11 cellular contexts compared by ENCODE assay signal in genomic region chr19:6056282-6056741, GRCh38. TPM values are rescaled to one million over a fixed set of nuclear protein-coding genes. Genes with fewer than 3 reads are reported as not detected.
A peak's percentile ranks its signal among the peaks of the same experiment; 100 is the strongest.
DNase-seq lines count a peak whose midpoint lies in the region; ATAC-seq and TF ChIP-seq lines count a peak whose summit lies in the region.
"Had no signal": no experiment of that assay in that cellular context is flagged by ENCODE, and none has a peak within 500 bp of the region (broad histone marks: within the 10 kb centered on the region; RNA-seq: fewer than 3 reads in every experiment).

No MANE protein-coding gene starts in this region.

- TF ChIP-seq EP300 in SK-N-SH (IDR thresholded peaks at IDR 0.05; ENCODE audit: borderline replicate concordance in 1 of 2, low read depth in 1 of 2, low read length in 1 of 2) = no peak

- no peak for ATAC-seq in SK-N-SH treated with all-trans-retinoic acid at 6 μM for 48 hours
- no peak for ATAC-seq in activated CD4-positive, CD25-positive, alpha-beta regulatory T cell treated with anti-CD3 and anti-CD28 coated beads, Interleukin-2, amount 50 U/mL, for 24 hours

- peaks cover 34% of the 10 kb centered on the region for H3K4me1 Mint-ChIP-seq in neural progenitor cell

- peaks cover 44% of the 10 kb centered on the region for H3K36me3 Mint-ChIP-seq in neural progenitor cell

- H3K27me3 ChIP-seq in SK-N-SH (ENCODE audit: insufficient read depth) = no peaks in the 10 kb centered on the region
- H3K27me3 ChIP-seq in neural progenitor cell = peaks cover 3% of the 10 kb centered on the region

- peak overlapping the region; percentile 70 for H3K9ac ChIP-seq in SK-N-SH
- H3K9ac ChIP-seq in neural progenitor cell = no peak overlapping the region

- H3K79me2 ChIP-seq in SK-N-SH (ENCODE audit: insufficient read depth) (peaks cover 69% of the 10 kb centered on the region), neural progenitor cell (ENCODE audit: low read depth) (no peaks in the 10 kb centered on the region)

- CTCF ChIA-PET in SK-N-SH (lab: Yijun Ruan, JAX) = interaction anchor here (2.1 to 3.2 kb wide), 2 partner anchors 69 kb away, joined by 7 to 10 read pairs; no protein-coding TSS in a partner anchor

- peak overlapping the region; percentile 34 for H3K27ac Mint-ChIP-seq in neural progenitor cell

- TF ChIP-seq CTCF in SK-N-SH (IDR thresholded peaks at IDR 0.05) = no peak
- TF ChIP-seq CTCF in neural progenitor cell (IDR thresholded peaks at IDR 0.05) = no peak

- peaks cover 45% of the 10 kb centered on the region for H3F3A ChIP-seq in SK-N-SH (replicated peaks; ENCODE audit: insufficient read depth)
- no peaks in the 10 kb centered on the region for H3F3A ChIP-seq in neural progenitor cell (ENCODE audit: low read depth)

- 92% methylated on average over 7 of the region's 8 CpGs for whole genome bisulfite sequencing in SK-N-SH (ENCODE audit: low lambda C conversion rate)
- WGBS in urinary bladder = 77% methylated on average over 8 of the region's 8 CpGs

- H3K4me2 ChIP-seq in SK-N-SH (no peak overlapping the region), neural progenitor cell (no peak overlapping the region)

- H3K9me3 ChIP-seq in SK-N-SH = no peaks in the 10 kb centered on the region
- no peaks in the 10 kb centered on the region for H3K9me3 ChIP-seq in neural progenitor cell (ENCODE audit: low read depth)

- H3K4me3 ChIP-seq in SK-N-SH (ENCODE audit: low read depth in 2 of 2, low read length in 1 of 2) = no peak overlapping the region
- no peak overlapping the region for H3K4me3 ChIP-seq in neural progenitor cell
- H3K4me3 ChIP-seq in urinary bladder (ENCODE audit: low read depth, low read length) = no peak overlapping the region

- peaks cover 38% of the 10 kb centered on the region for H3K9me3 Mint-ChIP-seq in neural progenitor cell

- H3K4me3 Mint-ChIP-seq in neural progenitor cell = no peak overlapping the region

- H3K27ac ChIP-seq in SK-N-SH (ENCODE audit: low read depth in 2 of 2, low read length in 1 of 2) (peak overlapping the region in 1 of 2 experiments; percentile 97; a peak in 3 of 4 replicates), epithelial cell of prostate (peak overlapping the region; percentile 86), neural progenitor cell (no peak overlapping the region), urinary bladder (ENCODE audit: low read depth) (peak overlapping the region; percentile 87)

- TF ChIP-seq RAD21 in SK-N-SH (IDR thresholded peaks at IDR 0.05; ENCODE audit: low read length) = no peak

- H3K9me2 ChIP-seq in SK-N-SH = no peaks in the 10 kb centered on the region

- H3K4me1 ChIP-seq in SK-N-SH (ENCODE audit: control insufficient read depth in 1 of 2, insufficient read depth in 2 of 2, low read depth in 1 of 2, low read length in 1 of 2) (peaks cover 27 to 29% of the 10 kb centered on the region in 2 experiments; a peak in 3 of 4 replicates), neural progenitor cell (no peaks in the 10 kb centered on the region), urinary bladder (ENCODE audit: insufficient read depth) (peaks cover 3% of the 10 kb centered on the region)

- H3K36me3 ChIP-seq in SK-N-SH (replicated peaks in 1 of 2; ENCODE audit: control insufficient read depth in 1 of 2, insufficient read depth in 2 of 2, low read length in 1 of 2) (peaks cover 0 to 13% of the 10 kb centered on the region in 2 experiments), neural progenitor cell (no peaks in the 10 kb centered on the region), urinary bladder (ENCODE audit: insufficient read depth) (no peaks in the 10 kb centered on the region)

- H2AFZ ChIP-seq in SK-N-SH (ENCODE audit: low read depth) (no peak overlapping the region), neural progenitor cell (replicated peaks) (no peak overlapping the region)

- POLR2A ChIA-PET in SK-N-SH (lab: Yijun Ruan, JAX) = no interaction called here

- H3K27me3 Mint-ChIP-seq in neural progenitor cell (ENCODE audit: insufficient read depth, low read depth) = peaks cover 10% of the 10 kb centered on the region

- DNase-seq in SK-N-SH (no peak), epithelial cell of prostate (ENCODE audit: low read depth, low spot score) (no peak), neural progenitor cell (ENCODE audit: low spot score) (no peak), NCI-H524 treated with DMSO at 0.1 percent for 48 hours (lab: John Stamatoyannopoulos, UW) (no peak), NCI-H1694 (lab: John Stamatoyannopoulos, UW) (no peak)
- DNase-seq: ACHN; effector CD4-positive, alpha-beta T cell; kidney glomerular epithelial cell had no signal

- H4K20me1 ChIP-seq in SK-N-SH (ENCODE audit: insufficient read depth) (no peaks in the 10 kb centered on the region), neural progenitor cell (ENCODE audit: low read depth) (no peaks in the 10 kb centered on the region)

TF ChIP-seq in SK-N-SH, 30 proteins besides CTCF, POLR2A, EP300 and RAD21:
- no peak for TF ChIP-seq PBX3 (IDR thresholded peaks at IDR 0.05)

TF ChIP-seq in SK-N-SH treated with all-trans-retinoic acid at 6 μM for 48 hours, 23 proteins besides CTCF, POLR2A, EP300 and RAD21 (continues in another document):
- no peak for TF ChIP-seq CSRNP3 (CRISPR knock-in tag; IDR thresholded peaks at IDR 0.05)
- TF ChIP-seq OSR1 (CRISPR knock-in tag; IDR thresholded peaks at IDR 0.05) = no peak
- TF ChIP-seq ARNTL (CRISPR knock-in tag; IDR thresholded peaks at IDR 0.05; ENCODE audit: borderline replicate concordance, low read depth) = no peak
- no peak for TF ChIP-seq ZNF70 (CRISPR knock-in tag; IDR thresholded peaks at IDR 0.05)
- TF ChIP-seq ZC3H10 (CRISPR knock-in tag; IDR thresholded peaks at IDR 0.05) = no peak
- no peak for TF ChIP-seq ISL1 (CRISPR knock-in tag; IDR thresholded peaks at IDR 0.05)
- no peak for TF ChIP-seq ZNF8 (CRISPR knock-in tag; IDR thresholded peaks at IDR 0.05)
- no peak for TF ChIP-seq TOX (CRISPR knock-in tag; IDR thresholded peaks at IDR 0.05; ENCODE audit: borderline replicate concordance)
- TF ChIP-seq PATZ1 (CRISPR knock-in tag; IDR thresholded peaks at IDR 0.05; ENCODE audit: borderline replicate concordance) = no peak
- no peak for TF ChIP-seq BACH2 (CRISPR knock-in tag; IDR thresholded peaks at IDR 0.05; ENCODE audit: borderline replicate concordance)
- TF ChIP-seq SNAI2 (CRISPR knock-in tag; IDR thresholded peaks at IDR 0.05) = no peak
- no peak for TF ChIP-seq TSHZ2 (CRISPR knock-in tag; IDR thresholded peaks at IDR 0.05)
- TF ChIP-seq GLIS3 (CRISPR knock-in tag; IDR thresholded peaks at IDR 0.05) = no peak

RNA-seq across cellular contexts. Expression of gene RFX2, which starts 54.0 kb away (rescaled TPM):
- polyA plus RNA-seq in SK-N-SH (2012; rRNA removed) = 10.0 and 12.6 TPM in 2 replicates
- 7.6 and 7.9 TPM in 2 replicates for polyA plus RNA-seq in SK-N-SH (2012; cell fraction: cytosol; rRNA removed)
- polyA plus RNA-seq in SK-N-SH (2012; cell fraction: nucleus; rRNA removed) = 18.3 and 42.2 TPM in 2 replicates
- total RNA-seq in neural progenitor cell (ENCODE audit: low replicate concordance) = 6.2 and 11.0 TPM in 2 replicates
- total RNA-seq in urinary bladder = 13.4 TPM
- 12.8 TPM for polyA plus RNA-seq in urinary bladder
